Comparison of ENCODE assay signal across 9 cellular contexts in genomic region chr6:18260448-18261106, GRCh38. TPM values are rescaled to one million over a fixed set of nuclear protein-coding genes. Genes with fewer than 3 reads are reported as not detected.
DNase-seq lines count a peak whose midpoint lies in the region; ATAC-seq and TF ChIP-seq lines count a peak whose summit lies in the region.
"Had no signal": no experiment of that assay in that cellular context is flagged by ENCODE, and none has a peak within 500 bp of the region (broad histone marks: within the 10 kb centered on the region; RNA-seq: fewer than 3 reads in every experiment).

No MANE protein-coding gene starts in this region.

- peak overlapping the region; percentile 60 for H3K27ac Mint-ChIP-seq in activated CD4-positive, alpha-beta memory T cell treated with anti-CD3 and anti-CD28 coated beads for 36 hours

- peaks cover 64% of the 10 kb centered on the region for H3K36me3 Mint-ChIP-seq in activated CD4-positive, alpha-beta memory T cell treated with anti-CD3 and anti-CD28 coated beads for 36 hours

- peak; percentile 38 for ATAC-seq in GM21515 (IDR thresholded peaks at IDR 0.05; ENCODE audit: unreplicated experiment)
- peak in 1 of 2 donors; percentile 16 for ATAC-seq in lower lobe of right lung

- H3K27me3 Mint-ChIP-seq in activated CD4-positive, alpha-beta memory T cell treated with anti-CD3 and anti-CD28 coated beads for 36 hours: no peaks in the 10 kb centered on the region

- peak overlapping the region; percentile 54 for H3K4me3 Mint-ChIP-seq in activated CD4-positive, alpha-beta memory T cell treated with anti-CD3 and anti-CD28 coated beads for 36 hours

- peaks cover 45% of the 10 kb centered on the region for H3K4me1 ChIP-seq in lower lobe of right lung

- POLR2A ChIA-PET in activated CD4-positive, alpha-beta memory T cell treated with anti-CD3 and anti-CD28 coated beads for 36 hours (lab: Charles Lee): interaction anchor here (0.6 to 0.8 kb wide), 2 partner anchors 14 to 640 kb away, joined by 3 read pairs; no protein-coding TSS in a partner anchor

- no peaks in the 10 kb centered on the region for H3K9me3 ChIP-seq in lower lobe of right lung
- H3K9me3 ChIP-seq: ascending aorta had no signal

- H3K9me3 Mint-ChIP-seq in activated CD4-positive, alpha-beta memory T cell treated with anti-CD3 and anti-CD28 coated beads for 36 hours: peaks cover 4% of the 10 kb centered on the region

- no peaks in the 10 kb centered on the region for H3K27me3 ChIP-seq in lower lobe of right lung (ENCODE audit: low read depth)
- H3K27me3 ChIP-seq: ascending aorta had no signal

- H3K27ac ChIP-seq in lower lobe of right lung: peak overlapping the region; percentile 56
- H3K27ac ChIP-seq: ascending aorta had no signal

- intact Hi-C loops in activated CD4-positive, alpha-beta memory T cell treated with anti-CD3 and anti-CD28 coated beads for 36 hours (cut with micrococcal nuclease): loop anchor here (5.0 to 10.0 kb wide), 4 partner anchors 127 to 658 kb away; partner anchors contain the start of genes FAM8A1 and RNF144B
- intact Hi-C loops in lower lobe of right lung (cut with DNase I): no loop called here

- peaks cover 54% of the 10 kb centered on the region for H3K4me1 Mint-ChIP-seq in activated CD4-positive, alpha-beta memory T cell treated with anti-CD3 and anti-CD28 coated beads for 36 hours (ENCODE audit: low read depth)

- H3K36me3 ChIP-seq in lower lobe of right lung: peaks cover 28% of the 10 kb centered on the region

- peak; percentile 38 for DNase-seq in DMS 273 (lab: John Stamatoyannopoulos, UW; ENCODE audit: unreplicated experiment)
- DNase-seq in DMS 273 treated with DMSO at 0.1 percent for 48 hours (lab: John Stamatoyannopoulos, UW): no peak
- peak; percentile 56 for DNase-seq in HK-2 (ENCODE audit: unreplicated experiment)
- peak; percentile 69 for DNase-seq in activated CD4-positive, alpha-beta memory T cell treated with anti-CD3 and anti-CD28 coated beads for 36 hours
- DNase-seq in lower lobe of right lung: peak; percentile 49
- DNase-seq in SK-N-DZ (ENCODE audit: low spot score): no peak
- no peak for DNase-seq in NCI-H187 treated with DMSO at 0.1 percent for 48 hours (lab: John Stamatoyannopoulos, UW)

- TF ChIP-seq CTCF in lower lobe of right lung (IDR thresholded peaks at IDR 0.05): no peak

- CTCF ChIA-PET in activated CD4-positive, alpha-beta memory T cell treated with anti-CD3 and anti-CD28 coated beads for 36 hours (lab: Charles Lee): no interaction called here

- H3K4me3 ChIP-seq in lower lobe of right lung: no peak overlapping the region
- H3K4me3 ChIP-seq: ascending aorta had no signal

RNA-seq across cellular contexts. Expression of gene DEK, which starts 3.8 kb away (rescaled TPM):
- 100 to 1,000 TPM; 180 to 182 TPM for total RNA-seq in activated CD4-positive, alpha-beta memory T cell treated with anti-CD3 and anti-CD28 coated beads for 36 hours
- total RNA-seq in lower lobe of right lung: 78.5 TPM
- polyA plus RNA-seq in SK-N-DZ (2014; cell fraction: cytosol; rRNA removed): 247 and 266 TPM in 2 replicates
- 171 and 207 TPM in 2 replicates for polyA plus RNA-seq in SK-N-DZ (2014; cell fraction: nucleus; rRNA removed)

Comparison
In these comparisons a context has a peak if more than half of its experiments do, and no peak if none do; other contexts are left out.
1. DNase-seq: peak in DMS 273 (single experiment), HK-2 (single experiment), activated CD4-positive, alpha-beta memory T cell treated with anti-CD3 and anti-CD28 coated beads for 36 hours (single experiment) and lower lobe of right lung (single experiment); none in DMS 273 treated with DMSO at 0.1 percent for 48 hours (single experiment), SK-N-DZ (single experiment) and NCI-H187 treated with DMSO at 0.1 percent for 48 hours (single experiment).